8 cellular contexts compared by ENCODE assay signal in genomic region chr9:129382281-129383004, GRCh38.
A peak's percentile ranks its signal among the peaks of the same experiment; 100 is the strongest.
DNase-seq lines count a peak whose midpoint lies in the region; TF ChIP-seq lines count a peak whose summit lies in the region.

No MANE protein-coding gene starts in this region.

- H3K4me1 Mint-ChIP-seq in nephron progenitor cell, result peaks cover 27% of the 10 kb centered on the region

- peak overlapping the region; percentile 73 to 98 (median 93) for H3K4me2 ChIP-seq in BLaER1 treated with 17β-estradiol and CSF1 and Interleukin-3, amounts not matched to agents 10 nM and 100 nM

- H3K27ac Mint-ChIP-seq in nephron progenitor cell, result no peak overlapping the region

- H3K4me3 Mint-ChIP-seq in nephron progenitor cell, result peak overlapping the region; percentile 38

- no peaks in the 10 kb centered on the region for H4K20me1 ChIP-seq in BLaER1 treated with 17β-estradiol and CSF1 and Interleukin-3, amounts not matched to agents 10 nM and 100 nM

- H3K27me3 Mint-ChIP-seq in nephron progenitor cell (ENCODE audit: low read depth, poor library complexity), result peaks cover 18% of the 10 kb centered on the region

- H3K27ac ChIP-seq in BLaER1 treated with 17β-estradiol and CSF1 and Interleukin-3, amounts not matched to agents 10 nM and 100 nM, result peak overlapping the region in 5 of 11 experiments; percentile 11 to 88 (median 83); a peak in 5 of 22 replicates

- peak overlapping the region in 4 of 10 experiments; percentile 53 to 63 (median 58); a peak in 7 of 20 replicates for H3K4me3 ChIP-seq in BLaER1 treated with 17β-estradiol and CSF1 and Interleukin-3, amounts not matched to agents 10 nM and 100 nM

- peak overlapping the region in 8 of 11 experiments; percentile 80 to 88 (median 82); a peak in 11 of 22 replicates for H3K9ac ChIP-seq in BLaER1 treated with 17β-estradiol and CSF1 and Interleukin-3, amounts not matched to agents 10 nM and 100 nM

- no peaks in the 10 kb centered on the region for H3K9me3 ChIP-seq in BLaER1 treated with 17β-estradiol and CSF1 and Interleukin-3, amounts not matched to agents 10 nM and 100 nM (replicated peaks in 1 of 11)

- H3K36me3 ChIP-seq in BLaER1 treated with 17β-estradiol and CSF1 and Interleukin-3, amounts not matched to agents 10 nM and 100 nM, result no peaks in the 10 kb centered on the region

- DNase-seq in NCI-H2029 (lab: John Stamatoyannopoulos, UW) (peak; percentile 67), ecto neural progenitor cell (ENCODE audit: low spot score) (peak; percentile 44), nephron progenitor cell (no peak), NCI-H526 treated with DMSO at 0.1 percent for 48 hours (lab: John Stamatoyannopoulos, UW) (no peak), AG08395 (ENCODE audit: low spot score) (no peak)
- DNase-seq in effector CD8-positive, alpha-beta T cell (lab: John Stamatoyannopoulos, UW), result no peak
- no peak for DNase-seq in stimulated activated CD4-positive, alpha-beta T cell treated with anti-CD3 and anti-CD28 coated beads, Interleukin-4, amount 100 ng/mL, for 24 hours

- TF ChIP-seq CTCF in nephron progenitor cell (IDR thresholded peaks at IDR 0.05), result no peak

- peaks cover 18 to 25% (median 22%) of the 10 kb centered on the region in 11 experiments for H3K27me3 ChIP-seq in BLaER1 treated with 17β-estradiol and CSF1 and Interleukin-3, amounts not matched to agents 10 nM and 100 nM

- H3K4me1 ChIP-seq in BLaER1 treated with 17β-estradiol and CSF1 and Interleukin-3, amounts not matched to agents 10 nM and 100 nM, result peaks cover 28 to 66% (median 59%) of the 10 kb centered on the region in 10 experiments

- no peaks in the 10 kb centered on the region for H3K9me3 Mint-ChIP-seq in nephron progenitor cell

- no peaks in the 10 kb centered on the region for H3K36me3 Mint-ChIP-seq in nephron progenitor cell (ENCODE audit: low read depth)

Comparison
In these comparisons a context has a peak if more than half of its experiments do, and no peak if none do; other contexts are left out.
1. DNase-seq: peak in NCI-H2029 (single experiment) and ecto neural progenitor cell (single experiment); none in nephron progenitor cell (single experiment), NCI-H526 treated with DMSO at 0.1 percent for 48 hours (single experiment), AG08395 (single experiment), effector CD8-positive, alpha-beta T cell (single experiment) and stimulated activated CD4-positive, alpha-beta T cell treated with anti-CD3 and anti-CD28 coated beads, Interleukin-4, amount 100 ng/mL, for 24 hours (single experiment).